ENCODE assay signal across 25 cellular contexts in genomic region chr11:10311802-10312201, GRCh38. TPM values are rescaled to one million over a fixed set of nuclear protein-coding genes. Genes with fewer than 3 reads are reported as not detected.
"Had no signal": no experiment of that assay in that cellular context is flagged by ENCODE, and none has a peak within 500 bp of the region (broad histone marks: within the 10 kb centered on the region; RNA-seq: fewer than 3 reads in every experiment).

No MANE protein-coding gene starts in this region.

- H3K27me3 ChIP-seq: SJSA1 had no signal

- FAIRE-seq: HepG2, RCC 7860 had no signal

- DNase-seq: IMR-90, Karpas-422, KG1, MV-4-11, NCI-H1048, NCI-H1105, NCI-H1417, NCI-H1436 treated with DMSO at 0.1 percent for 48 hours, NCI-H1694, NCI-H187 treated with DMSO at 0.1 percent for 48 hours, NCI-H2029 treated with DMSO at 0.1 percent for 48 hours, NCI-H2227 treated with DMSO at 0.1 percent for 48 hours, NCI-H524, NCI-H526 treated with DMSO at 0.1 percent for 48 hours, NCI-H748 treated with DMSO at 0.1 percent for 48 hours, OCI-M1, PC-9, Right ventricle myocardium superior, RPMI8226, SIG-M5 had no signal

- H3K4me2 ChIP-seq: PC-9 had no signal

- H3K4me3 ChIP-seq: PC-9, SJSA1, SK-N-MC had no signal

- H2AFZ ChIP-seq: PC-9 had no signal

- H3K36me3 ChIP-seq: SJSA1 had no signal

- H3K9me3 ChIP-seq: SJSA1 had no signal

- H3K27ac ChIP-seq: PC-9, SJSA1, SK-N-MC had no signal

RNA-seq across cellular contexts. Expression of gene ADM, which starts 6.9 kb away (rescaled TPM):
- total RNA-seq: HT1080 had no signal
